ENCODE assay signal across 8 cellular contexts in the genomic region with DNA sequence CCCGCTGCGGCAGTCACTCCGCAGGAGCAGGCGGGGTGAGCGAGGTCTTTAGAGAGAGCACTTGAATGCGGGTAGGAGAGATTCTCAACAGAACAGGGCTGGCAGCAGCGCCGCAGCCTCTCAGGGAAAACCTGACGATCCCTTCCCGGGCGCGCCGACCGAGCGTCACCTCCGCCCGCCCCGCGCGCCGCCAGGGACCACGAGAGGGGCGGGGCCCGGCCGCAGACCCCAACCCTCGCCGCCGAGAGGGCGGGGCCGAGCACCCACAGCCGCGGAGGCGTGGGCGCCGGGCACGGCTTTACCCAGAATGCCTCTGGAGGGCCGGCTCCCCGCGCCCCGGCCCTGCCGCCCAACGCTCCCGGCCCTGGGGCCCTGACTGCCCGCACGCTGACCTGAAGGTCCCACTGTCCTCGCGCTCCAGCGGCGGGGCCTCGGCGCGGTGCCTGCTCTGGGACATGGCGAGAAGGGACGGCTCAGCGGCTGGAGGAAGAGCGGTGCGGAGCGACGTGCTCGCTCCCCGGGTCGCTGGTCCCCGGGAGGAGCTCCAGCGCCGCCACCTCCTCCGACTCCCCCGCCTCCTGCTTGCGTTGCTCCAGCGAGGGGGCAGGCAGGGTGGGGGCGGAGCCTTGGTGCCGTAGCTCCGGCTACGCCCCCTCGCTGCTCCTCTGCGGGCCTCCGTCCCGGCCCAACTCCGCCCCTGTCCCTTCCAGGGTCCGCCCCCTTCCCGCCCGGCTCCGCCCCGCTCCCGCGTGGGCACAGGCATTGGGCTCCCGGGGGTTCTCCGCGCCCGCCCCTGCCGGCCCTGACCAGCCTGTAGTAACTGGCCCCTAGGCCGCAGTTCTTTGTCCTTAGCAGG. TPM values are rescaled to one million over a fixed set of nuclear protein-coding genes. Genes with fewer than 3 reads are reported as not detected.
DNase-seq lines count a peak whose midpoint lies in the region; ATAC-seq, FAIRE-seq and TF ChIP-seq lines count a peak whose summit lies in the region.

A gene with protein sequence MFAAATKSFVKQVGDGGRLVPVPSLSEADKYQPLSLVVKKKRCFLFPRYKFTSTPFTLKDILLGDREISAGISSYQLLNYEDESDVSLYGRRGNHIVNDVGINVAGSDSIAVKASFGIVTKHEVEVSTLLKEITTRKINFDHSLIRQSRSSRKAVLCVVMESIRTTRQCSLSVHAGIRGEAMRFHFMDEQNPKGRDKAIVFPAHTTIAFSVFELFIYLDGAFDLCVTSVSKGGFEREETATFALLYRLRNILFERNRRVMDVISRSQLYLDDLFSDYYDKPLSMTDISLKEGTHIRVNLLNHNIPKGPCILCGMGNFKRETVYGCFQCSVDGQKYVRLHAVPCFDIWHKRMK (plus strand): TSS at position 805 of the 856 bp plus-strand sequence. CDS start 2,032 bp downstream, outside the sequence.
A gene (minus strand): TSS at position 602 of the 856 bp plus-strand sequence. CDS start 145 bp downstream, at position 457.

- H3K9me3 Mint-ChIP-seq in type B pancreatic cell: no peaks in the 10 kb centered on the region

- H3K4me3 Mint-ChIP-seq in type B pancreatic cell: peak within 1 kb of the TSS; percentile 97

- peaks cover 33% of the 10 kb centered on the region for H3K4me1 Mint-ChIP-seq in type B pancreatic cell (ENCODE audit: unreplicated experiment)

- ATAC-seq in HG02840 (IDR thresholded peaks at IDR 0.05; ENCODE audit: low FRiP score, unreplicated experiment): peak; percentile 85

- WGBS in adipose tissue, 3 donors: 1% methylated on average over 66 to 91 of the region's 91 CpGs

- FAIRE-seq in GM12892 (lab: Jason Lieb, UNC): peak; percentile 96

- TF ChIP-seq POLR2A in GM12892 (IDR thresholded peaks at IDR 0.05; ENCODE audit: low read depth, low read length): peak; percentile 88

- no peaks in the 10 kb centered on the region for H3K27me3 Mint-ChIP-seq in type B pancreatic cell

- peak; percentile 23 for TF ChIP-seq CTCF in type B pancreatic cell (conservative IDR thresholded peaks at IDR 0.05)

- peaks cover 15% of the 10 kb centered on the region for H3K36me3 Mint-ChIP-seq in type B pancreatic cell

- H3K27ac ChIP-seq in adipose tissue (ENCODE audit: low read depth, low read length): peak within 1 kb of the TSS; percentile 80

- peak; percentile 76 for DNase-seq in GM12892 (ENCODE audit: insufficient read length)
- peak; percentile 96 for DNase-seq in NCI-H1436 (lab: John Stamatoyannopoulos, UW)
- DNase-seq in SW480 (ENCODE audit: low spot score): peak; percentile 95
- peak; percentile 99 for DNase-seq in cardiac septum (ENCODE audit: low spot score)
- DNase-seq in pons (ENCODE audit: low spot score): peak; percentile 97
- DNase-seq in type B pancreatic cell (ENCODE audit: extremely low spot score, unreplicated experiment): peak; percentile 100

- peak within 1 kb of the TSS; percentile 100 for H3K27ac Mint-ChIP-seq in type B pancreatic cell

- intact Hi-C loops in cardiac septum (cut with DNase I): loop anchor here (1.0 kb wide), 2 partner anchors 29 to 257 kb away; a partner anchor contains a TSS

RNA-seq across cellular contexts. Expression of the first gene that starts in this region (rescaled TPM):
- polyA plus RNA-seq in GM12892 (2012; ENCODE audit: missing spikeins): 3.7 TPM
- 1 to 10 TPM; 1.6 to 8.8 (median 2.4) TPM for polyA plus RNA-seq in adipose tissue
- total RNA-seq in cardiac septum (1.6 TPM), type B pancreatic cell (ENCODE audit: low replicate concordance) (2.3 and 8.0 TPM in 2 replicates)

RNA-seq across cellular contexts. Expression of the second gene that starts in this region (rescaled TPM):
- 58.2 TPM for polyA plus RNA-seq in GM12892 (2012; ENCODE audit: missing spikeins)
- 10 to 100 TPM; 20.8 to 46.2 (median 37.3) TPM for polyA plus RNA-seq in adipose tissue
- total RNA-seq in cardiac septum: 46.7 TPM
- total RNA-seq in type B pancreatic cell (ENCODE audit: low replicate concordance): 52.2 and 69.5 TPM in 2 replicates

Comparison
In these comparisons a context has a peak if more than half of its experiments do, and no peak if none do; other contexts are left out.
1. Peak in every context shown above with its lines: DNase-seq, ATAC-seq and H3K27ac ChIP-seq.